18 cellular contexts compared by ENCODE assay signal in genomic region chr11:75664366-75664765, GRCh38. TPM values are rescaled to one million over a fixed set of nuclear protein-coding genes. Genes with fewer than 3 reads are reported as not detected.
A peak's percentile ranks its signal among the peaks of the same experiment; 100 is the strongest.
DNase-seq lines count a peak whose midpoint lies in the region; ATAC-seq, FAIRE-seq and TF ChIP-seq lines count a peak whose summit lies in the region.
"Had no signal": no experiment of that assay in that cellular context is flagged by ENCODE, and none has a peak within 500 bp of the region (broad histone marks: within the 10 kb centered on the region; RNA-seq: fewer than 3 reads in every experiment).

No MANE protein-coding gene starts in this region.

- BruUV-seq in A673 (replicated peaks; lab: Mats Ljungman, UMichigan) = no TSS peak

- no peaks in the 10 kb centered on the region for H3F3A ChIP-seq in neural cell (ENCODE audit: insufficient read depth, low read length, poor library complexity, severe bottlenecking)

- H2BK20ac ChIP-seq in H1 (ENCODE audit: low read length) = peak overlapping the region; percentile 68; the same call in 1 of the 2 replicates

- H4K91ac ChIP-seq in H1 (replicated peaks; ENCODE audit: insufficient read length, low read length) = no peak overlapping the region

- H2AFZ ChIP-seq in H1 (ENCODE audit: low read length) (no peak overlapping the region), neural cell (ENCODE audit: low read depth, low read length) (no peak overlapping the region)

- H2BK12ac ChIP-seq in H1 (ENCODE audit: low read depth, low read length) = 0 out of 2 replicates have a peak overlapping the region, but pooled peaks have one; percentile 30

- TF ChIP-seq POLR2A in H1 (IDR thresholded peaks at IDR 0.05; ENCODE audit: control extremely low read depth in 1 of 2, low read depth in 2 of 2, low read length in 2 of 2) (no peak), sigmoid colon (IDR thresholded peaks at IDR 0.05) (no peak)

- H3K18ac ChIP-seq in H1 (ENCODE audit: extremely low read depth, low read length) = no peak overlapping the region

- no peak overlapping the region for H3K9ac ChIP-seq in HUES48 (ENCODE audit: low read depth, low read length)
- H3K9ac ChIP-seq in H1 (replicated peaks in 1 of 4; ENCODE audit: extremely low read depth in 1 of 4, low read depth in 3 of 4, low read length in 3 of 4) = no peak overlapping the region
- H3K9ac ChIP-seq in neural cell (ENCODE audit: low read length) = peak overlapping the region; percentile 4
- H3K9ac ChIP-seq: BLaER1 treated with 17β-estradiol and CSF1 and Interleukin-3, amounts not matched to agents 10 nM and 100 nM had no signal

- ATAC-seq in GM18502 (IDR thresholded peaks at IDR 0.05; ENCODE audit: poor library complexity, unreplicated experiment) = no peak
- ATAC-seq: HCT116 had no signal

- H3K56ac ChIP-seq in H1 (replicated peaks; ENCODE audit: insufficient read length, low read depth, low read length) = no peak overlapping the region

- H3K4me2 ChIP-seq in H1 (ENCODE audit: insufficient read depth in 1 of 2, low read depth in 2 of 2, low read length in 2 of 2) = peak overlapping the region in 1 of 2 experiments; percentile 54; a peak in 2 of 4 replicates
- peak overlapping the region; percentile 100 for H3K4me2 ChIP-seq in neural cell (ENCODE audit: low read length)
- H3K4me2 ChIP-seq: BLaER1 treated with 17β-estradiol and CSF1 and Interleukin-3, amounts not matched to agents 10 nM and 100 nM had no signal

- no peak overlapping the region for H4K5ac ChIP-seq in H1 (ENCODE audit: insufficient read length, low read depth, low read length)

- no peaks in the 10 kb centered on the region for H3K36me3 ChIP-seq in A673 (ENCODE audit: insufficient read depth, low read length, poor library complexity, severe bottlenecking)
- no peaks in the 10 kb centered on the region for H3K36me3 ChIP-seq in HUES48 (ENCODE audit: control insufficient read depth, insufficient read depth, low read length)
- no peaks in the 10 kb centered on the region for H3K36me3 ChIP-seq in H1 (ENCODE audit: control insufficient read depth in 2 of 4, insufficient read depth in 4 of 4, low read length in 3 of 4)
- peaks cover 7% of the 10 kb centered on the region for H3K36me3 ChIP-seq in neural cell (ENCODE audit: insufficient read depth, low read length)
- no peaks in the 10 kb centered on the region for H3K36me3 ChIP-seq in sigmoid colon
- H3K36me3 ChIP-seq: BLaER1 treated with 17β-estradiol and CSF1 and Interleukin-3, amounts not matched to agents 10 nM and 100 nM had no signal

- FAIRE-seq in H1 (lab: Jason Lieb, UNC) = no peak
- FAIRE-seq: GM12891, GM19239, H54 had no signal

- H3K4me1 ChIP-seq in A673 (ENCODE audit: insufficient read depth, low read length, poor library complexity, severe bottlenecking) (peaks cover 27% of the 10 kb centered on the region), HUES48 (ENCODE audit: control insufficient read depth, insufficient read depth, low read length) (peaks cover 46% of the 10 kb centered on the region), H1 (replicated peaks in 1 of 4; ENCODE audit: control insufficient read depth in 3 of 4, insufficient read depth in 4 of 4, low read length in 3 of 4) (peaks cover 13 to 28% (median 13%) of the 10 kb centered on the region in 4 experiments), sigmoid colon (peaks cover 0 to 25% (median 20%) of the 10 kb centered on the region in 4 donors)

- H3K27me3 ChIP-seq in A673 (replicated peaks; ENCODE audit: insufficient read depth, low read depth, low read length, poor library complexity) (peaks cover 43% of the 10 kb centered on the region), HUES48 (ENCODE audit: control insufficient read depth, insufficient read depth, low read length) (peaks cover 53% of the 10 kb centered on the region), H1 (replicated peaks in 1 of 4; ENCODE audit: control insufficient read depth in 3 of 4, extremely low read depth in 1 of 4, insufficient read depth in 3 of 4, low read length in 3 of 4) (peaks cover 27 to 46% (median 44%) of the 10 kb centered on the region in 4 experiments), neural cell (ENCODE audit: insufficient read depth, low read depth, low read length) (no peaks in the 10 kb centered on the region), sigmoid colon (no peaks in the 10 kb centered on the region)

- WGBS in H1 (ENCODE audit: extremely low coverage in 1 of 2, insufficient coverage in 1 of 2, insufficient read length in 1 of 2, insufficient replicate concordance in 2 of 2, low coverage in 1 of 2, low lambda C conversion rate in 2 of 2, missing lambda C conversion rate in 1 of 2), 2 experiments = 47% methylated on average over 1 of the region's 1 CpG; no CpG with 5 or more reads in 1 of the 2 experiments
- 87 to 92% methylated on average over 1 of the region's 1 CpG for WGBS in sigmoid colon, 2 donors

- CTCF ChIA-PET in A673 (lab: Charles Lee) (no interaction called here), H1 (lab: Charles Lee; ENCODE audit: partially characterized antibody) (interaction anchor here (0.9 to 2.0 kb wide), 4 partner anchors 42 to 67 kb away, joined by 3 to 9 read pairs (median 5); no protein-coding TSS in a partner anchor), HEK293T (lab: Yijun Ruan, JAX) (no interaction called here)

- H4K8ac ChIP-seq in H1 (ENCODE audit: extremely low read depth, insufficient read depth, low read length) = no peak overlapping the region

- no peak for TF ChIP-seq RAD21 in H1 (IDR thresholded peaks at IDR 0.05 in 1 of 2, conservative IDR thresholded peaks at IDR 0.05 in 1 of 2; ENCODE audit: low read depth in 2 of 2, low read length in 2 of 2)
- TF ChIP-seq RAD21 in neural cell (conservative IDR thresholded peaks at IDR 0.05) = no peak

- H3K79me2 ChIP-seq in H1 (ENCODE audit: control insufficient read depth in 1 of 2, insufficient read depth in 2 of 2, low read length in 2 of 2) = no peaks in the 10 kb centered on the region
- H3K79me2 ChIP-seq in neural cell (replicated peaks; ENCODE audit: insufficient read depth, low read length) = peaks cover 89% of the 10 kb centered on the region

- DNase-seq in A673 (ENCODE audit: low spot score) = peak; percentile 64
- no peak for DNase-seq in H1 (ENCODE audit: low read depth in 1 of 2, low spot score in 2 of 2)
- DNase-seq in sigmoid colon = no peak
- DNase-seq in HEK293T (ENCODE audit: extremely low spot score) = no peak
- no peak for DNase-seq in stimulated activated CD4-positive, alpha-beta T cell treated with anti-CD3 and anti-CD28 coated beads, Interleukin-2, amount 100 ng/mL, for 48 hours
- DNase-seq: 8988T; ACHN; CD4-positive, CD25-positive, alpha-beta regulatory T cell had no signal

- no peak overlapping the region for H2BK5ac ChIP-seq in H1 (ENCODE audit: low read depth, low read length)

- no peaks in the 10 kb centered on the region for H3K79me1 ChIP-seq in H1 (ENCODE audit: low read depth, low read length)

- H4K20me1 ChIP-seq in H1 (replicated peaks in 1 of 2; ENCODE audit: control insufficient read depth in 1 of 2, insufficient read depth in 2 of 2, low read length in 2 of 2) (no peaks in the 10 kb centered on the region), neural cell (ENCODE audit: insufficient read depth) (no peaks in the 10 kb centered on the region)

- no peak overlapping the region for H3K14ac ChIP-seq in H1 (ENCODE audit: insufficient read length)

- H2BK120ac ChIP-seq in H1 (replicated peaks; ENCODE audit: low read depth, low read length) = no peak overlapping the region

- H3K4ac ChIP-seq in H1 (replicated peaks; ENCODE audit: insufficient read length, low read depth, low read length) = no peak overlapping the region

- peaks cover 15% of the 10 kb centered on the region; the same call in 1 of the 2 replicates for H3K23me2 ChIP-seq in H1 (ENCODE audit: low read depth, low read length)

- no peak overlapping the region for H2BK15ac ChIP-seq in H1 (ENCODE audit: low read length)

- H3K23ac ChIP-seq in H1 (ENCODE audit: insufficient read length) = no peak overlapping the region

- H3K4me3 ChIP-seq in A673 (ENCODE audit: low read depth, low read length, poor library complexity, severe bottlenecking) (no peak overlapping the region), HUES48 (ENCODE audit: low read depth, low read length) (0 out of 2 replicates have a peak overlapping the region, but pooled peaks have one; percentile 9), H1 (ENCODE audit: extremely low read depth in 1 of 4, insufficient read depth in 2 of 4, low read depth in 3 of 4, low read length in 4 of 4) (peak overlapping the region in 1 of 4 experiments; percentile 34; a peak in 1 of 8 replicates), neural cell (ENCODE audit: low read length) (peak overlapping the region; percentile 95), sigmoid colon (no peak overlapping the region)
- H3K4me3 ChIP-seq: BLaER1 treated with 17β-estradiol and CSF1 and Interleukin-3, amounts not matched to agents 10 nM and 100 nM had no signal

- no peak overlapping the region for H2AK5ac ChIP-seq in H1 (ENCODE audit: low read depth, low read length)

- H3K9me3 ChIP-seq in A673 (ENCODE audit: low read depth, low read length, poor library complexity, severe bottlenecking) (no peaks in the 10 kb centered on the region), HUES48 (ENCODE audit: control insufficient read depth, insufficient read depth, low read length) (no peaks in the 10 kb centered on the region), H1 (ENCODE audit: insufficient read depth in 2 of 2, low read depth in 1 of 2, low read length in 1 of 2) (no peaks in the 10 kb centered on the region), neural cell (ENCODE audit: low read length) (no peaks in the 10 kb centered on the region), sigmoid colon (no peaks in the 10 kb centered on the region)
- H3K9me3 ChIP-seq: BLaER1 treated with 17β-estradiol and CSF1 and Interleukin-3, amounts not matched to agents 10 nM and 100 nM had no signal

- H3K9me2 ChIP-seq in neural cell (ENCODE audit: insufficient read depth, low read length) = no peaks in the 10 kb centered on the region

- TF ChIP-seq CTCF in A673 (conservative IDR thresholded peaks at IDR 0.05; ENCODE audit: low read depth, low read length) (no peak), H1 (IDR thresholded peaks at IDR 0.05; ENCODE audit: control extremely low read depth in 1 of 3, insufficient read depth in 1 of 3, low read depth in 1 of 3, low read length in 3 of 3) (no peak), neural cell (IDR thresholded peaks at IDR 0.05; ENCODE audit: poor library complexity, severe bottlenecking) (no peak), sigmoid colon (IDR thresholded peaks at IDR 0.05) (no peak)

- intact Hi-C loops in A673 (cut with micrococcal nuclease; ENCODE audit: unreplicated experiment) = loop anchor here (5.0 kb wide), 1 partner anchor 82 kb away; no protein-coding TSS in a partner anchor
- intact Hi-C loops in sigmoid colon (cut with DNase I) = no loop called here

- TF ChIP-seq EP300 in H1 (IDR thresholded peaks at IDR 0.05; ENCODE audit: borderline replicate concordance in 1 of 2, low read depth in 2 of 2, low read length in 2 of 2) (no peak), neural cell (conservative IDR thresholded peaks at IDR 0.05; ENCODE audit: poor library complexity, severe bottlenecking) (no peak), sigmoid colon (IDR thresholded peaks at IDR 0.05) (no peak)

- H3K27ac ChIP-seq in A673 (ENCODE audit: low read depth, low read length, poor library complexity, severe bottlenecking) (no peak overlapping the region), HUES48 (ENCODE audit: low read depth, low read length) (peak overlapping the region; percentile 73), H1 (ENCODE audit: low read depth, low read length) (no peak overlapping the region), neural cell (ENCODE audit: low read length) (peak overlapping the region; percentile 98), sigmoid colon (no peak overlapping the region)
- H3K27ac ChIP-seq: BLaER1 treated with 17β-estradiol and CSF1 and Interleukin-3, amounts not matched to agents 10 nM and 100 nM had no signal

- POLR2A ChIA-PET in A673 (lab: Charles Lee; ENCODE audit: low non-redundant PET) = no interaction called here
- POLR2A ChIA-PET in H1 (lab: Charles Lee; ENCODE audit: partially characterized antibody) = interaction anchor here (0.6 to 1.3 kb wide), 2 partner anchors 92 to 99 kb away, joined by 3 read pairs; no protein-coding TSS in a partner anchor
- POLR2A ChIA-PET in HEK293T (lab: Yijun Ruan, JAX) = no interaction called here

RNA-seq across cellular contexts. Expression of gene MAP6, which starts 4.5 kb away (rescaled TPM):
- total RNA-seq in A673 (2021) = 0.24 TPM in 1 of 2 replicates, not detected in the other
- total RNA-seq in H1 (2021; fragmentation: NEBNext Ultra II Directional; extraction: Animal tissue kit (Norgen Biotek cat#: 25700)) = 0.54 and 0.94 TPM in 2 replicates
- 0.49 and 0.89 TPM in 2 replicates for polyA plus RNA-seq in H1 (2011; rRNA removed)
- polyA plus RNA-seq in H1 (2011; cell fraction: cytosol; rRNA removed) = 0.65 TPM
- polyA plus RNA-seq in H1 (2011; cell fraction: nucleus; rRNA removed) = 1.3 TPM
- polyA plus RNA-seq in H1 (2012, experiment 1 of 2) = 0.96 to 1.3 TPM (median 1.0 TPM) in 4 replicates
- polyA plus RNA-seq in H1 (2012, experiment 2 of 2) = 0.68 TPM
- polyA plus RNA-seq in H1 (2013, experiment 1 of 2) = 0.22 TPM
- 0.09 TPM for polyA plus RNA-seq in H1 (2013, experiment 2 of 2)
- polyA minus RNA-seq in H1 (2011; rRNA and poly(A)+ RNA removed) = 0.54 and 1.2 TPM in 2 replicates
- 0.51 TPM for polyA minus RNA-seq in H1 (2011; cell fraction: cytosol; rRNA and poly(A)+ RNA removed)
- polyA minus RNA-seq in H1 (2011; cell fraction: nucleus; rRNA and poly(A)+ RNA removed) = 0.70 TPM
- 178 and 200 TPM in 2 replicates for polyA plus RNA-seq in neural cell
- polyA minus RNA-seq in neural cell = 238 and 260 TPM in 2 replicates
- 10 to 100 TPM in 3 of 4 donors, 1 to 10 TPM in 1; 6.7 to 24.9 (median 16.6) TPM for total RNA-seq in sigmoid colon
- 1 to 10 TPM in 1 of 3 donors, under 1 TPM in 1, not detected in 1; 0.60 to 2.0 TPM for polyA plus RNA-seq in sigmoid colon
- total RNA-seq: HT-29 had no signal
- polyA plus RNA-seq: CD4-positive, CD25-positive, alpha-beta regulatory T cell had no signal

RNA-seq across cellular contexts. Expression of gene MOGAT2, which starts 53.3 kb away (rescaled TPM):
- total RNA-seq in A673 (2021) = not detected in 2 replicates
- total RNA-seq in H1 (2021; fragmentation: NEBNext Ultra II Directional; extraction: Animal tissue kit (Norgen Biotek cat#: 25700)) = not detected in 2 replicates
- polyA plus RNA-seq in H1 (2011; rRNA removed) = not detected in 2 replicates
- polyA plus RNA-seq in H1 (2011; cell fraction: cytosol; rRNA removed) = not detected
- not detected for polyA plus RNA-seq in H1 (2011; cell fraction: nucleus; rRNA removed)
- polyA plus RNA-seq in H1 (2012, experiment 1 of 2) = not detected in 4 replicates
- not detected for polyA plus RNA-seq in H1 (2012, experiment 2 of 2)
- not detected for polyA plus RNA-seq in H1 (2013, experiment 1 of 2)
- not detected for polyA plus RNA-seq in H1 (2013, experiment 2 of 2)
- not detected in 2 replicates for polyA minus RNA-seq in H1 (2011; rRNA and poly(A)+ RNA removed)
- polyA minus RNA-seq in H1 (2011; cell fraction: cytosol; rRNA and poly(A)+ RNA removed) = not detected
- not detected for polyA minus RNA-seq in H1 (2011; cell fraction: nucleus; rRNA and poly(A)+ RNA removed)
- polyA plus RNA-seq in neural cell = not detected in 2 replicates
- not detected in 2 replicates for polyA minus RNA-seq in neural cell
- under 1 TPM in 1 of 4 donors, not detected in 3; 0.36 TPM for total RNA-seq in sigmoid colon
- 10 to 100 TPM; 26.4 to 98.5 (median 28.2) TPM for polyA plus RNA-seq in sigmoid colon
- total RNA-seq: CD4-positive, CD25-positive, alpha-beta regulatory T cell; Daoy; HT-29 had no signal
- polyA plus RNA-seq: CD4-positive, CD25-positive, alpha-beta regulatory T cell had no signal

Comparison
In these comparisons a context has a peak if more than half of its experiments do, and no peak if none do; other contexts are left out.
1. H3K27ac ChIP-seq: peak in HUES48 (single experiment) and neural cell (single experiment); none in A673 (single experiment), H1 (single experiment) and sigmoid colon (0 of 4).
2. H3K4me3 ChIP-seq: peak in HUES48 (single experiment) and neural cell (single experiment); none in A673 (single experiment) and sigmoid colon (0 of 4).